Comparison of ENCODE assay signal across 2 cellular contexts in genomic region chr21:41744028-41744940, GRCh38.
TF ChIP-seq lines count a peak whose summit lies in the region.

No MANE protein-coding gene starts in this region.

TF ChIP-seq in IMR-90, 13 proteins besides CTCF, POLR2A, EP300 and RAD21:
- TF ChIP-seq FOS (IDR thresholded peaks at IDR 0.05; ENCODE audit: low read depth, low read length) (no peak), SMC3 (IDR thresholded peaks at IDR 0.05; ENCODE audit: low read depth, low read length) (no peak), USF2 (IDR thresholded peaks at IDR 0.05; ENCODE audit: low read depth, low read length) (no peak), MXI1 (IDR thresholded peaks at IDR 0.05; ENCODE audit: borderline replicate concordance, low read depth, low read length) (no peak), CEBPB (IDR thresholded peaks at IDR 0.05; ENCODE audit: low read depth, low read length) (no peak), RCOR1 (IDR thresholded peaks at IDR 0.05; ENCODE audit: insufficient replicate concordance, low read length) (no peak), MAFK (IDR thresholded peaks at IDR 0.05; ENCODE audit: low read depth, low read length) (no peak), ELK1 (IDR thresholded peaks at IDR 0.05; ENCODE audit: borderline replicate concordance, low read depth, low read length) (no peak), CHD1 (IDR thresholded peaks at IDR 0.05; ENCODE audit: low read depth, low read length) (no peak), MAZ (IDR thresholded peaks at IDR 0.05; ENCODE audit: borderline replicate concordance, low read depth, low read length) (no peak)

TF ChIP-seq in K562, 482 proteins besides CTCF, POLR2A, EP300 and RAD21:
- TF ChIP-seq ZNF212 (CRISPR knock-in tag; IDR thresholded peaks at IDR 0.05) (no peak), ZNF134 (CRISPR knock-in tag; conservative IDR thresholded peaks at IDR 0.05) (no peak), TSHZ1 (CRISPR knock-in tag; IDR thresholded peaks at IDR 0.05) (no peak), RBM17 (IDR thresholded peaks at IDR 0.05; ENCODE audit: borderline replicate concordance, low read depth, low read length) (no peak), MCM5 (IDR thresholded peaks at IDR 0.05; ENCODE audit: low read depth) (no peak), MTA3 (IDR thresholded peaks at IDR 0.05; ENCODE audit: borderline replicate concordance) (no peak), ZNF57 (CRISPR knock-in tag; IDR thresholded peaks at IDR 0.05) (no peak), TFAM (CRISPR knock-in tag; conservative IDR thresholded peaks at IDR 0.05) (no peak), ZBTB2 (IDR thresholded peaks at IDR 0.05) (no peak), MCM7 (IDR thresholded peaks at IDR 0.05) (no peak), CHD2 (IDR thresholded peaks at IDR 0.05; ENCODE audit: low read depth, low read length) (no peak), MXD1 (CRISPR knock-in tag; IDR thresholded peaks at IDR 0.05; ENCODE audit: borderline replicate concordance, poor library complexity, severe bottlenecking) (no peak), ZNF778 (CRISPR knock-in tag; IDR thresholded peaks at IDR 0.05) (no peak)
